In the genomic region with DNA sequence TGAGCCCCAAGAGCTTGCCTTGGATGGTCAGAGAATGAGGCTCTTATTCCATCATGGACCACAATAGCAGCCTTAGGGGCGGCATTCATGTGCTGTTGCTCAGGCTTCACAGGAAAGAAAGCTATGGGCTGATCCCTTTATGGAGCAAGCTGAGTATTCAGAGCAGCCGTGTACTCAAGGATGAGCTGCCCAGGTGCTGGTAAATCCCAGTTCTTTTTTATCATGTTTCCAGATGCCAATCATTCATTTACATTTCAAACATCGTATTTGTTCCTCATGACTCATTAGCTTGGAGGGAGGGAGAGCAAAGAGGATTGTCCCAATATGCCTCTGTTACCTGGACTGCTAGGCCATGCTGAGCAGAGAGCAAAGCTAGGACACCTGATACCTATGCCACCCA, we compare ENCODE assay signal across 27 cellular contexts.
"Had no signal": no experiment of that assay in that cellular context is flagged by ENCODE, and none has a peak within 500 bp of the region (broad histone marks: within the 10 kb centered on the region; RNA-seq: fewer than 3 reads in every experiment).

No MANE protein-coding gene starts in this region.

- H3K4me3 Mint-ChIP-seq: activated CD4-positive, alpha-beta memory T cell treated with anti-CD3 and anti-CD28 coated beads, Interleukin-2, amount 10 ng/mL, durations not matched to agents 7 days and 5 days; activated CD4-positive, alpha-beta T cell treated with anti-CD3 and anti-CD28 coated beads, Interleukin-2, amount 10 ng/mL, durations not matched to agents 7 days and 5 days; activated naive CD4-positive, alpha-beta T cell treated with anti-CD3 and anti-CD28 coated beads, Interleukin-2, amount 10 ng/mL, durations not matched to agents 7 days and 5 days; activated naive CD8-positive, alpha-beta T cell treated with anti-CD3 and anti-CD28 coated beads, Interleukin-2, amount 10 ng/mL, durations not matched to agents 7 days and 5 days; activated T-cell treated with anti-CD3 and anti-CD28 coated beads, Interleukin-2, amount 50 U/mL, for 24 hours; activated T-cell treated with anti-CD3 and anti-CD28 coated beads, Interleukin-2, amount 50 U/mL, for 72 hours; brain; central memory CD8-positive, alpha-beta T cell; dendritic cell treated with granulocyte-macrophage colony-stimulating factor and Interleukin-4, amounts not matched to agents 40 ng/mL and 50 ng/mL, for 4 days; endodermal cell had no signal

- H3K27me3 ChIP-seq: ascending aorta, dorsolateral prefrontal cortex, esophagus muscularis mucosa, gastroesophageal sphincter had no signal

- H3K9me3 ChIP-seq: gastroesophageal sphincter had no signal

- H3K36me3 Mint-ChIP-seq: activated naive CD4-positive, alpha-beta T cell treated with anti-CD3 and anti-CD28 coated beads, Interleukin-2, amount 10 ng/mL, durations not matched to agents 7 days and 5 days; activated naive CD4-positive, alpha-beta T cell treated with anti-CD3 and anti-CD28 coated beads, Interleukin-2, amount 50 U/mL, for 72 hours; activated naive CD8-positive, alpha-beta T cell treated with anti-CD3 and anti-CD28 coated beads, Interleukin-2, amount 10 ng/mL, durations not matched to agents 7 days and 5 days; brain had no signal

- H3K36me3 ChIP-seq: ascending aorta, esophagus muscularis mucosa, gastroesophageal sphincter had no signal

- H3K4me1 Mint-ChIP-seq: activated CD4-positive, alpha-beta memory T cell treated with anti-CD3 and anti-CD28 coated beads, Interleukin-2, amount 10 ng/mL, durations not matched to agents 7 days and 5 days; activated CD4-positive, alpha-beta T cell treated with anti-CD3 and anti-CD28 coated beads, Interleukin-2, amount 10 ng/mL, durations not matched to agents 7 days and 5 days; activated naive CD4-positive, alpha-beta T cell treated with anti-CD3 and anti-CD28 coated beads, Interleukin-2, amount 10 ng/mL, durations not matched to agents 7 days and 5 days; activated naive CD8-positive, alpha-beta T cell treated with anti-CD3 and anti-CD28 coated beads, Interleukin-2, amount 10 ng/mL, durations not matched to agents 7 days and 5 days; brain; central memory CD8-positive, alpha-beta T cell; endodermal cell had no signal

- H3K4me1 ChIP-seq: ascending aorta, esophagus muscularis mucosa, gastroesophageal sphincter had no signal

- ATAC-seq: activated T-cell treated with anti-CD3 and anti-CD28 coated beads, Interleukin-2, amount 50 U/mL, for 72 hours; gastroesophageal sphincter had no signal

- H3K27me3 Mint-ChIP-seq: activated CD4-positive, alpha-beta memory T cell treated with anti-CD3 and anti-CD28 coated beads, Interleukin-2, amount 10 ng/mL, durations not matched to agents 7 days and 5 days; activated CD4-positive, alpha-beta T cell treated with anti-CD3 and anti-CD28 coated beads, Interleukin-2, amount 10 ng/mL, durations not matched to agents 7 days and 5 days; activated naive CD4-positive, alpha-beta T cell treated with anti-CD3 and anti-CD28 coated beads, Interleukin-2, amount 10 ng/mL, durations not matched to agents 7 days and 5 days; activated naive CD8-positive, alpha-beta T cell treated with anti-CD3 and anti-CD28 coated beads, Interleukin-2, amount 10 ng/mL, durations not matched to agents 7 days and 5 days; activated T-cell treated with anti-CD3 and anti-CD28 coated beads, Interleukin-2, amount 50 U/mL, for 24 hours; brain; central memory CD8-positive, alpha-beta T cell; dendritic cell treated with granulocyte-macrophage colony-stimulating factor and Interleukin-4, amounts not matched to agents 40 ng/mL and 50 ng/mL, for 4 days had no signal

- FAIRE-seq: bronchial epithelial cell had no signal

- H3K27ac Mint-ChIP-seq: activated CD4-positive, alpha-beta memory T cell treated with anti-CD3 and anti-CD28 coated beads, Interleukin-2, amount 10 ng/mL, durations not matched to agents 7 days and 5 days; activated CD4-positive, alpha-beta T cell treated with anti-CD3 and anti-CD28 coated beads, Interleukin-2, amount 10 ng/mL, durations not matched to agents 7 days and 5 days; activated naive CD4-positive, alpha-beta T cell treated with anti-CD3 and anti-CD28 coated beads, Interleukin-2, amount 10 ng/mL, durations not matched to agents 7 days and 5 days; activated naive CD4-positive, alpha-beta T cell treated with anti-CD3 and anti-CD28 coated beads, Interleukin-2, amount 50 U/mL, for 72 hours; activated naive CD8-positive, alpha-beta T cell treated with anti-CD3 and anti-CD28 coated beads, Interleukin-2, amount 10 ng/mL, durations not matched to agents 7 days and 5 days; activated T-cell treated with anti-CD3 and anti-CD28 coated beads, Interleukin-2, amount 50 U/mL, for 24 hours; activated T-cell treated with anti-CD3 and anti-CD28 coated beads, Interleukin-2, amount 50 U/mL, for 72 hours; brain; dendritic cell treated with granulocyte-macrophage colony-stimulating factor and Interleukin-4, amounts not matched to agents 40 ng/mL and 50 ng/mL, for 4 days; endodermal cell had no signal

- H3K27ac ChIP-seq: ascending aorta, coronary artery, dorsolateral prefrontal cortex, esophagus muscularis mucosa, gastroesophageal sphincter had no signal

- H3K4me3 ChIP-seq: ascending aorta, coronary artery, dorsolateral prefrontal cortex, esophagus muscularis mucosa, gastroesophageal sphincter had no signal

- DNase-seq: activated CD4-positive, alpha-beta memory T cell treated with anti-CD3 and anti-CD28 coated beads, Interleukin-2, amount 10 ng/mL, durations not matched to agents 7 days and 5 days; activated CD4-positive, alpha-beta T cell treated with anti-CD3 and anti-CD28 coated beads for 1 hour; activated CD4-positive, alpha-beta T cell treated with anti-CD3 and anti-CD28 coated beads for 4 hours; activated CD4-positive, alpha-beta T cell treated with anti-CD3 and anti-CD28 coated beads, Interleukin-2, amount 10 ng/mL, durations not matched to agents 7 days and 5 days; activated CD4-positive, alpha-beta T cell treated with anti-CD3 and anti-CD28 coated beads, Interleukin-2, amount 50 U/mL, for 4 hours; activated CD8-positive, alpha-beta memory T cell treated with anti-CD3 and anti-CD28 coated beads, Interleukin-2, amount 50 U/mL, for 48 hours; activated gamma-delta T cell; activated naive CD4-positive, alpha-beta T cell; activated naive CD4-positive, alpha-beta T cell treated with anti-CD3 and anti-CD28 coated beads, Interleukin-2, amount 10 ng/mL, durations not matched to agents 7 days and 5 days; activated naive CD8-positive, alpha-beta T cell treated with anti-CD3 and anti-CD28 coated beads, Interleukin-2, amount 10 ng/mL, durations not matched to agents 7 days and 5 days; activated T-cell treated with anti-CD3 and anti-CD28 coated beads for 4 hours; activated T-cell treated with anti-CD3 and anti-CD28 coated beads, Interleukin-2, amount 50 U/mL, for 24 hours; activated T-cell treated with anti-CD3 and anti-CD28 coated beads, Interleukin-2, amount 50 U/mL, for 72 hours; dorsolateral prefrontal cortex; effector memory CD4-positive, alpha-beta T cell; endodermal cell; foreskin melanocyte; T-helper 2 cell had no signal
